In genomic region chr4:110798682-110799081, GRCh38 we compare ENCODE assay signal across 24 cellular contexts.
"Had no signal": no experiment of that assay in that cellular context is flagged by ENCODE, and none has a peak within 500 bp of the region (broad histone marks: within the 10 kb centered on the region; RNA-seq: fewer than 3 reads in every experiment).

No MANE protein-coding gene starts in this region.

- H3K27ac Mint-ChIP-seq: activated B cell treated with CpG ODN at 0.5 μM for 24 hours; activated CD4-positive, alpha-beta T cell treated with anti-CD3 and anti-CD28 coated beads for 36 hours; activated naive CD4-positive, alpha-beta T cell treated with anti-CD3 and anti-CD28 coated beads for 36 hours; activated naive CD8-positive, alpha-beta T cell treated with anti-CD3 and anti-CD28 coated beads, Interleukin-2, amount 50 U/mL, for 24 hours; immature natural killer cell; natural killer cell treated with Interleukin-12 subunit alpha and Interleukin-12 subunit beta and Interleukin-15 and Interleukin-18, amount 100 ng/mL, for 72 hours; T-helper 1 cell treated with Interleukin-12 subunit alpha and Interleukin-12 subunit beta and Interleukin-4 antibody, amounts not matched to agents 30 μg/mL and 1 μg/mL, for 36 hours had no signal

- H3K27ac ChIP-seq: body of pancreas, cardiac muscle cell, left ventricle myocardium inferior, neutrophil, ovary, prostate gland, tibial artery had no signal

- DNase-seq: activated B cell treated with CpG ODN at 0.5 μM for 24 hours; activated CD4-positive, alpha-beta T cell treated with anti-CD3 and anti-CD28 coated beads for 36 hours; activated CD4-positive, alpha-beta T cell treated with anti-CD3 and anti-CD28 coated beads, Interleukin-2, amount 50 U/mL, for 4 hours; activated CD8-positive, alpha-beta memory T cell treated with anti-CD3 and anti-CD28 coated beads, Interleukin-2, amount 50 U/mL, for 48 hours; activated naive CD4-positive, alpha-beta T cell treated with anti-CD3 and anti-CD28 coated beads for 36 hours; activated naive CD8-positive, alpha-beta T cell treated with anti-CD3 and anti-CD28 coated beads, Interleukin-2, amount 50 U/mL, for 24 hours; activated T-cell treated with anti-CD3 and anti-CD28 coated beads, Interleukin-2, amount 50 U/mL, for 4 hours; body of pancreas; erythroblast; foreskin melanocyte; immature natural killer cell; kidney glomerular epithelial cell; left ventricle myocardium inferior; mammary epithelial cell; midbrain; stimulated activated CD4-positive, alpha-beta T cell treated with anti-CD3 and anti-CD28 coated beads, Interleukin-4, amount 100 ng/mL, for 24 hours; stimulated activated naive CD8-positive, alpha-beta T cell treated with anti-CD3 and anti-CD28 coated beads, Interleukin-15, Interleukin-2, amounts not matched to agents 100 U/mL and 50 U/mL, for 24 hours had no signal

- H3K4me1 Mint-ChIP-seq: activated B cell treated with CpG ODN at 0.5 μM for 24 hours; activated CD4-positive, alpha-beta T cell treated with anti-CD3 and anti-CD28 coated beads for 36 hours; activated naive CD8-positive, alpha-beta T cell treated with anti-CD3 and anti-CD28 coated beads, Interleukin-2, amount 50 U/mL, for 24 hours; immature natural killer cell had no signal

- H3K36me3 ChIP-seq: cardiac muscle cell, left ventricle myocardium inferior, neutrophil, ovary, prostate gland, tibial artery had no signal

- H3K27me3 ChIP-seq: body of pancreas, cardiac muscle cell, neutrophil, ovary, tibial artery had no signal

- H3K4me1 ChIP-seq: body of pancreas, left ventricle myocardium inferior, prostate gland, tibial artery had no signal

- H3K9me3 ChIP-seq: body of pancreas, left ventricle myocardium inferior, neutrophil, ovary, prostate gland, tibial artery had no signal

- H3K4me3 Mint-ChIP-seq: activated B cell treated with CpG ODN at 0.5 μM for 24 hours; activated CD4-positive, alpha-beta T cell treated with anti-CD3 and anti-CD28 coated beads for 36 hours; activated naive CD4-positive, alpha-beta T cell treated with anti-CD3 and anti-CD28 coated beads for 36 hours; activated naive CD8-positive, alpha-beta T cell treated with anti-CD3 and anti-CD28 coated beads, Interleukin-2, amount 50 U/mL, for 24 hours; activated T-cell treated with anti-CD3 and anti-CD28 coated beads, Interleukin-2, amount 50 U/mL, for 4 hours; immature natural killer cell; natural killer cell treated with Interleukin-12 subunit alpha and Interleukin-12 subunit beta and Interleukin-15 and Interleukin-18, amount 100 ng/mL, for 72 hours; T-helper 1 cell treated with Interleukin-12 subunit alpha and Interleukin-12 subunit beta and Interleukin-4 antibody, amounts not matched to agents 30 μg/mL and 1 μg/mL, for 36 hours had no signal

- H3K27me3 Mint-ChIP-seq: activated B cell treated with CpG ODN at 0.5 μM for 24 hours; natural killer cell treated with Interleukin-12 subunit alpha and Interleukin-12 subunit beta and Interleukin-15 and Interleukin-18, amount 100 ng/mL, for 72 hours had no signal

- ATAC-seq: activated CD4-positive, alpha-beta T cell treated with anti-CD3 and anti-CD28 coated beads for 36 hours; activated naive CD8-positive, alpha-beta T cell treated with anti-CD3 and anti-CD28 coated beads, Interleukin-2, amount 50 U/mL, for 24 hours; activated T-cell treated with anti-CD3 and anti-CD28 coated beads, Interleukin-2, amount 50 U/mL, for 4 hours; body of pancreas; natural killer cell treated with Interleukin-12 subunit alpha and Interleukin-12 subunit beta and Interleukin-15 and Interleukin-18, amount 100 ng/mL, for 72 hours; stimulated activated naive CD8-positive, alpha-beta T cell treated with anti-CD3 and anti-CD28 coated beads, Interleukin-15, Interleukin-2, amounts not matched to agents 100 U/mL and 50 U/mL, for 24 hours had no signal

- H3K4me3 ChIP-seq: body of pancreas, cardiac muscle cell, left ventricle myocardium inferior, ovary, prostate gland, tibial artery had no signal

- H3K36me3 Mint-ChIP-seq: immature natural killer cell; natural killer cell treated with Interleukin-12 subunit alpha and Interleukin-12 subunit beta and Interleukin-15 and Interleukin-18, amount 100 ng/mL, for 72 hours had no signal
